Comparison of ENCODE assay signal across 8 cellular contexts in the genomic region with DNA sequence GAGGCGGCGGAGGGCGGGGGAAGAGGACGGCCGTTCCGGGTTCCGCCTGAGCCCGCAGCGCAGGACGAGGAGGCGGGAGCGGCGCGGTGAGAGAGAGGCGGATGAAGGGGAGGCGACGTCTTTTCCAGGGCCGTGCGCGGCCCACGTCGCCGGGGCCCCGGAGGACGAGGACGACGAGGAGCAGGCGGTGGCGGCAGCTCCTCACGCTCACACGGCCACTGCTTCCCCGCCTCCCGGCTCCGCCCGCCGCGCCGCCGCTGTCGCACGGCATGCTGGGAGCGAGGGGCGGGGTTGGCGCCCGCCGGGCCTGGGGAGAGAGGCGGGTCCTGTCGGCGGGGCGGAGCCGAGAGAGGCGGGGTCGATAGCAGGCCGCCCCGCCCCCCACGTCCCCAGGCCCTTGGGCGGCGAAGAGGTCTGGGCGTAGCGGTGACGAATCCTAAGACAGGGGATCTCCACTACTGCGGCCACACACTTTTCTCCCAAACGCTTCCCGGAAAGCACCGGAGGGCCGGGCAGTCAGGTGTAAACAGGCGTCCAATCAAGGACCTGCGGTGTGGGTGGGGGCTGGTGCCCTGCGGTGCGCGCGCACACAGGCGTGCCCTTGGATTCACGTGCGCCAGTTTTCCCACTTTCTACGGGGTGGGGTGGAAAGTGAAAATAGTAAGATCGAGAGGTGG. TPM values are rescaled to one million over a fixed set of nuclear protein-coding genes. Genes with fewer than 3 reads are reported as not detected.
DNase-seq lines count a peak whose midpoint lies in the region; ATAC-seq and TF ChIP-seq lines count a peak whose summit lies in the region.
"Not testable (repeated sequence)": the region's sequence is repeated elsewhere in the genome, so short reads cannot be mapped to it uniquely, and the experiment has no call there.

Gene SMG1, minus strand, starts transcription at position 220 of the 677 bp plus-strand sequence. CDS start 367 bp downstream, outside the sequence.

- DNase-seq in GM06990 (ENCODE audit: extremely low read depth, insufficient read length): peak; percentile 93
- DNase-seq in NB4 (ENCODE audit: low read depth): peak; percentile 92
- peak; percentile 16 for DNase-seq in SK-N-MC (ENCODE audit: low read depth, low spot score)
- DNase-seq in activated naive CD4-positive, alpha-beta T cell treated with anti-CD3 and anti-CD28 coated beads, Interleukin-2, amount 10 ng/mL, durations not matched to agents 7 days and 5 days: peak; percentile 92

- CTCF ChIA-PET in activated naive CD4-positive, alpha-beta T cell treated with anti-CD3 and anti-CD28 coated beads, Interleukin-2, amount 10 ng/mL, durations not matched to agents 7 days and 5 days (lab: Charles Lee): interaction anchor here (0.6 kb wide), 1 partner anchor 85 kb away, joined by 4 read pairs; no protein-coding TSS in a partner anchor

- TF ChIP-seq EP300 in gastroesophageal sphincter (IDR thresholded peaks at IDR 0.05): not testable (repeated sequence)

- H3K4me1 ChIP-seq in gastroesophageal sphincter: peaks cover 0 to 35% (median 3%) of the 10 kb centered on the region in 3 donors
- H3K4me1 ChIP-seq in neutrophil (ENCODE audit: control insufficient read depth in 1 of 2, insufficient read depth in 1 of 2, low read depth in 1 of 2, low read length in 1 of 2): peaks cover 30 to 39% of the 10 kb centered on the region in 2 experiments

- not testable (repeated sequence) for H3K9me3 ChIP-seq in SK-N-MC (ENCODE audit: low read depth, low read length); gastroesophageal sphincter; neutrophil

- not testable (repeated sequence) for H3K27me3 ChIP-seq in GM06990 (replicated peaks; ENCODE audit: control insufficient read depth, insufficient read depth, low read length); gastroesophageal sphincter; neutrophil

- not testable (repeated sequence) for H3K27me3 Mint-ChIP-seq in activated naive CD4-positive, alpha-beta T cell treated with anti-CD3 and anti-CD28 coated beads, Interleukin-2, amount 10 ng/mL, durations not matched to agents 7 days and 5 days

- WGBS in gastroesophageal sphincter (ENCODE audit: low coverage in 1 of 2), 2 donors: 0 to 1% methylated on average over 1 to 9 of the region's 77 CpGs

- peak within 1 kb of the TSS; percentile 82; the same call in 1 of the 2 replicates for H3K27ac ChIP-seq in SK-N-MC
- H3K27ac ChIP-seq in gastroesophageal sphincter: peak within 1 kb of the TSS; percentile 82 to 98 (median 96)
- peak within 1 kb of the TSS; percentile 94 for H3K27ac ChIP-seq in neutrophil

- H3K4me3 ChIP-seq in GM06990 (replicated peaks; ENCODE audit: low read depth, low read length) (peak within 1 kb of the TSS; percentile 69), NB4 (ENCODE audit: low read depth, low read length) (peak within 1 kb of the TSS; percentile 87), SK-N-MC (peak within 1 kb of the TSS; percentile 82), gastroesophageal sphincter (peak within 1 kb of the TSS; percentile 78 to 79), neutrophil (ENCODE audit: low read depth in 1 of 2, low read length in 1 of 2) (peak within 1 kb of the TSS; percentile 61 to 77)

- TF ChIP-seq POLR2A in NB4 (IDR thresholded peaks at IDR 0.05; ENCODE audit: extremely low read depth, insufficient read length) (peak; percentile 55), gastroesophageal sphincter (IDR thresholded peaks at IDR 0.05) (peak; percentile 73 to 84)

- not testable (repeated sequence) for H3K36me3 ChIP-seq in GM06990 (ENCODE audit: control insufficient read depth, insufficient read depth, low read length); SK-N-MC (ENCODE audit: insufficient read depth, low read length); gastroesophageal sphincter; neutrophil

- ATAC-seq in HG02571 (IDR thresholded peaks at IDR 0.05; ENCODE audit: unreplicated experiment) (peak; percentile 86), gastroesophageal sphincter (peak; percentile 94)

- H3K36me3 Mint-ChIP-seq in activated naive CD4-positive, alpha-beta T cell treated with anti-CD3 and anti-CD28 coated beads, Interleukin-2, amount 10 ng/mL, durations not matched to agents 7 days and 5 days: not testable (repeated sequence)

- H3K9me3 Mint-ChIP-seq in activated naive CD4-positive, alpha-beta T cell treated with anti-CD3 and anti-CD28 coated beads, Interleukin-2, amount 10 ng/mL, durations not matched to agents 7 days and 5 days: not testable (repeated sequence)

- peaks cover 37% of the 10 kb centered on the region for H3K4me1 Mint-ChIP-seq in activated naive CD4-positive, alpha-beta T cell treated with anti-CD3 and anti-CD28 coated beads, Interleukin-2, amount 10 ng/mL, durations not matched to agents 7 days and 5 days

- peak within 1 kb of the TSS; percentile 82 for H3K9ac ChIP-seq in SK-N-MC (ENCODE audit: insufficient read length)

- H3K27ac Mint-ChIP-seq in activated naive CD4-positive, alpha-beta T cell treated with anti-CD3 and anti-CD28 coated beads, Interleukin-2, amount 10 ng/mL, durations not matched to agents 7 days and 5 days: peak within 1 kb of the TSS; percentile 98

- TF ChIP-seq CTCF in GM06990 (IDR thresholded peaks at IDR 0.05; ENCODE audit: insufficient read depth, low read length, poor library complexity, severe bottlenecking); NB4 (IDR thresholded peaks at IDR 0.05; ENCODE audit: low read depth, low read length); subcutaneous adipose tissue (IDR thresholded peaks at IDR 0.05; ENCODE audit: low read depth): not testable (repeated sequence)
- TF ChIP-seq CTCF in gastroesophageal sphincter (IDR thresholded peaks at IDR 0.05) (peak in 1 of 4 experiments; percentile 26), neutrophil (IDR thresholded peaks at IDR 0.05) (peak; percentile 25)

- peak within 1 kb of the TSS; percentile 99 for H3K4me3 Mint-ChIP-seq in activated naive CD4-positive, alpha-beta T cell treated with anti-CD3 and anti-CD28 coated beads, Interleukin-2, amount 10 ng/mL, durations not matched to agents 7 days and 5 days

RNA-seq across cellular contexts. Expression of gene SMG1, which starts in this region (rescaled TPM):
- total RNA-seq in gastroesophageal sphincter: 100 to 1,000 TPM in 1 of 4 donors, 10 to 100 TPM in 3; 49.0 to 106 (median 91.7) TPM
- 100 to 1,000 TPM; 109 to 128 (median 117) TPM for total RNA-seq in subcutaneous adipose tissue

Comparison
In these comparisons a context has a peak if more than half of its experiments do, and no peak if none do; other contexts are left out.
1. Peak in every context shown above with its lines: DNase-seq, ATAC-seq, H3K4me3 ChIP-seq and H3K27ac ChIP-seq.
2. DNase-seq: peak in every context shown above with its lines; median percentile 93 in GM06990; 92 in NB4; 92 in activated naive CD4-positive, alpha-beta T cell treated with anti-CD3 and anti-CD28 coated beads, Interleukin-2, amount 10 ng/mL, durations not matched to agents 7 days and 5 days; 16 in SK-N-MC.